18 cellular contexts compared by ENCODE assay signal in the genomic region with DNA sequence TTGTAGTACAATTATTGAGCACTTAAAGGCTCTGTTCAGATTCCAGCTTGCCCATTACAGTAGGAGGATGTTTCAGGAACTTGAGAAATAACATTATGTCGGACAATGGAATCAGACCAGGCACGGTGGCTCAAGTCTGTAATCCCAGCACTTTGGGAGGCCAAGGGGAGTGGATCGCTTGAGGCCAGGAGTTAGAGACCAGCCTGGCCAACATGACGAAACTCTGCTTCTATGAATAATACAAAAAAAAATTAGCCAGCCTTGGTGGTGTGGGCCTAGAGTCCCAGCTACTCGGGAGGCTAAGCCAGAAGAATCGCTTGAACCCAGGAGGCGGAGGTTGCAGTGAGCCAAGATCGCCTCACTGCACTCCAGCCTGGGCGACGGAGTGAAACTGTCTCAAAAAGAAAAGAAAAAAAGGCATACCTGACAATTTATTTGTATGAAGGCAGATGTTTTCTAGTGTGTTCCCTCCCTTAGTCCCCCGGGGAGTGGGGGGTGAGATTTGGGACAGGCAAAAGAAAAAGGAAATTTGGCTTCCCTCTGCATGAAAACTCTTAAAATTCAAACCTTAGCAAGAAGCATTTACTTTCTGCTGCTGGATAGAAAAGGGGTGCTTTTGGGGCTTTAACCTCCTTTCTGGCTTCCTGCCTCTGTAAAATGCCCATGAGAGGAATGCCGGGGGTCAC. TPM values are rescaled to one million over a fixed set of nuclear protein-coding genes. Genes with fewer than 3 reads are reported as not detected.
DNase-seq lines count a peak whose midpoint lies in the region; ATAC-seq, FAIRE-seq and TF ChIP-seq lines count a peak whose summit lies in the region.
"Had no signal": no experiment of that assay in that cellular context is flagged by ENCODE, and none has a peak within 500 bp of the region (broad histone marks: within the 10 kb centered on the region; RNA-seq: fewer than 3 reads in every experiment).

No MANE protein-coding gene starts in this region.

- H3K4me1 ChIP-seq in mammary epithelial cell (ENCODE audit: insufficient read depth, low read length) (peaks cover 13% of the 10 kb centered on the region), keratinocyte (ENCODE audit: control insufficient read depth, extremely low read depth, insufficient read depth, low read length) (peaks cover 32% of the 10 kb centered on the region), thoracic aorta (ENCODE audit: control insufficient read depth in 1 of 2, low read depth in 2 of 2) (peaks cover 17 to 31% of the 10 kb centered on the region in 2 donors), GM23248 (ENCODE audit: insufficient read depth) (no peaks in the 10 kb centered on the region)

- no peaks in the 10 kb centered on the region for H3K9me1 ChIP-seq in keratinocyte (ENCODE audit: control insufficient read depth, extremely low read depth, insufficient read depth, low read length)

- dilution Hi-C loops in mammary epithelial cell (cut with HindIII; ENCODE audit: low sequenced_read_pairs) (no loop called here), keratinocyte (cut with MboI; ENCODE audit: extremely low pct_ligation_motif_present, low sequenced_read_pairs) (no loop called here)

- H3K79me2 ChIP-seq in mammary epithelial cell (ENCODE audit: insufficient read depth, low read length) (no peaks in the 10 kb centered on the region), keratinocyte (ENCODE audit: control insufficient read depth, insufficient read depth, low read length) (no peaks in the 10 kb centered on the region), GM23248 (ENCODE audit: insufficient read depth) (no peaks in the 10 kb centered on the region)
- H3K79me2 ChIP-seq: parathyroid adenoma had no signal

- H3K9me3 ChIP-seq in mammary epithelial cell (replicated peaks; ENCODE audit: insufficient read depth, low read length): no peaks in the 10 kb centered on the region
- H3K9me3 ChIP-seq in keratinocyte (ENCODE audit: control insufficient read depth, low read depth, low read length): no peaks in the 10 kb centered on the region
- no peaks in the 10 kb centered on the region for H3K9me3 ChIP-seq in thoracic aorta
- no peaks in the 10 kb centered on the region for H3K9me3 ChIP-seq in GM23248 (ENCODE audit: low read depth)
- H3K9me3 ChIP-seq: tibial nerve had no signal

- ATAC-seq in thoracic aorta (ENCODE audit: insufficient number of reproducible peaks, low FRiP score, low read depth): no peak
- ATAC-seq: left colon had no signal

- H3K9me2 ChIP-seq in GM23248 (ENCODE audit: insufficient read depth): no peaks in the 10 kb centered on the region

- DNase-seq in M059J (ENCODE audit: low read depth): peak; percentile 43
- DNase-seq in mammary epithelial cell: no peak
- no peak for DNase-seq in keratinocyte (ENCODE audit: low read depth, low spot score)
- DNase-seq in thoracic aorta (ENCODE audit: low spot score): no peak
- no peak for DNase-seq in RKO (ENCODE audit: low spot score)
- DNase-seq in EL: no peak
- no peak for DNase-seq in GM23248
- DNase-seq: activated naive CD8-positive, alpha-beta T cell treated with anti-CD3 and anti-CD28 coated beads for 36 hours; activated T-cell treated with anti-CD3 and anti-CD28 coated beads, Interleukin-2, amount 50 U/mL, for 1 hour; caudate nucleus; DMS 273 treated with DMSO at 0.1 percent for 48 hours; effector CD8-positive, alpha-beta T cell; hippocampal formation; KG1; left colon; NCI-H748 treated with DMSO at 0.1 percent for 48 hours had no signal

- H3F3A ChIP-seq in GM23248 (ENCODE audit: insufficient read depth): no peaks in the 10 kb centered on the region

- H3K4me2 ChIP-seq in mammary epithelial cell (ENCODE audit: insufficient read depth, low read depth, low read length) (peak overlapping the region; percentile 6), keratinocyte (ENCODE audit: control insufficient read depth, extremely low read depth, insufficient read depth, low read depth, low read length) (peak overlapping the region; percentile 59), GM23248 (ENCODE audit: unreplicated experiment) (no peak overlapping the region)

- BruUV-seq in mammary epithelial cell (replicated peaks; lab: Mats Ljungman, UMichigan): TSS peak; percentile 42

- H3K27me3 ChIP-seq in mammary epithelial cell (ENCODE audit: insufficient read depth, low read length): no peaks in the 10 kb centered on the region
- no peaks in the 10 kb centered on the region for H3K27me3 ChIP-seq in keratinocyte (ENCODE audit: control insufficient read depth, extremely low read depth, insufficient read depth, low read length)
- no peaks in the 10 kb centered on the region for H3K27me3 ChIP-seq in thoracic aorta (replicated peaks; ENCODE audit: insufficient read depth)
- H3K27me3 ChIP-seq in GM23248 (replicated peaks; ENCODE audit: insufficient read depth): no peaks in the 10 kb centered on the region
- H3K27me3 ChIP-seq: tibial nerve had no signal

- WGBS in mammary epithelial cell (ENCODE audit: low coverage, missing lambda C conversion rate): 96% methylated on average over 11 of the region's 12 CpGs
- WGBS in GM23248 (ENCODE audit: low coverage in 1 of 2, low lambda C conversion rate in 2 of 2, missing lambda C conversion rate in 2 of 2), 2 experiments: 54 to 67% methylated on average over 12 of the region's 12 CpGs

- CTCF ChIA-PET in mammary epithelial cell (lab: Charles Lee; ENCODE audit: low non-redundant PET): interaction anchor here (0.7 kb wide), 1 partner anchor 82 kb away, joined by 4 read pairs; no protein-coding TSS in a partner anchor

- no peaks in the 10 kb centered on the region for H3K36me3 ChIP-seq in mammary epithelial cell (ENCODE audit: insufficient read depth, low read length)
- H3K36me3 ChIP-seq in keratinocyte (ENCODE audit: control insufficient read depth in 2 of 2, extremely low read depth in 1 of 2, insufficient read depth in 2 of 2, low read length in 2 of 2): no peaks in the 10 kb centered on the region
- H3K36me3 ChIP-seq in thoracic aorta: no peaks in the 10 kb centered on the region
- no peaks in the 10 kb centered on the region for H3K36me3 ChIP-seq in GM23248 (ENCODE audit: low read depth)
- H3K36me3 ChIP-seq: tibial nerve had no signal

- no peak overlapping the region for H3K9ac ChIP-seq in mammary epithelial cell (ENCODE audit: insufficient read depth, low read length)
- peak overlapping the region; percentile 53 for H3K9ac ChIP-seq in keratinocyte (ENCODE audit: control insufficient read depth, extremely low read depth, insufficient read depth, low read length)
- H3K9ac ChIP-seq in GM23248: no peak overlapping the region
- H3K9ac ChIP-seq: parathyroid adenoma had no signal

- no peak overlapping the region for H2AFZ ChIP-seq in mammary epithelial cell (ENCODE audit: low read depth, low read length)
- H2AFZ ChIP-seq in keratinocyte (ENCODE audit: control insufficient read depth, low read length): no peak overlapping the region
- no peak overlapping the region for H2AFZ ChIP-seq in GM23248
- H2AFZ ChIP-seq: parathyroid adenoma had no signal

- in situ Hi-C loops in mammary epithelial cell (cut with MboI; ENCODE audit: low sequenced_read_pairs in 2 of 2): no loop called here
- in situ Hi-C loops in GM23248 (cut with MboI): no loop called here

- no peak overlapping the region for H3K4me3 ChIP-seq in mammary epithelial cell (replicated peaks in 1 of 3; ENCODE audit: insufficient read depth in 1 of 3, low read depth in 2 of 3, low read length in 3 of 3)
- peak overlapping the region in 1 of 3 experiments; percentile 45 for H3K4me3 ChIP-seq in keratinocyte (ENCODE audit: control insufficient read depth in 2 of 3, extremely low read depth in 1 of 3, insufficient read depth in 2 of 3, low read depth in 1 of 3, low read length in 3 of 3)
- peak overlapping the region; percentile 38 for H3K4me3 ChIP-seq in thoracic aorta
- no peak overlapping the region for H3K4me3 ChIP-seq in GM23248
- H3K4me3 ChIP-seq: tibial nerve had no signal

- no peak for FAIRE-seq in keratinocyte (lab: Jason Lieb, UNC)

- intact Hi-C loops in mammary epithelial cell (cut with micrococcal nuclease): loop anchor here (2.0 kb wide), 2 partner anchors 58 to 66 kb away; no protein-coding TSS in a partner anchor

- no peak overlapping the region for H3K27ac ChIP-seq in mammary epithelial cell (ENCODE audit: insufficient read depth, low read depth, low read length)
- peak overlapping the region; percentile 84 for H3K27ac ChIP-seq in keratinocyte (ENCODE audit: control insufficient read depth, insufficient read depth, low read length)
- peak overlapping the region; percentile 71 to 81 for H3K27ac ChIP-seq in thoracic aorta
- no peak overlapping the region for H3K27ac ChIP-seq in GM23248
- H3K27ac ChIP-seq: parathyroid adenoma had no signal

- TF ChIP-seq CTCF in mammary epithelial cell (conservative IDR thresholded peaks at IDR 0.05 in 1 of 2, IDR thresholded peaks at IDR 0.05 in 1 of 2; ENCODE audit: extremely low read depth in 1 of 2, insufficient read depth in 1 of 2, low read depth in 1 of 2, low read length in 2 of 2): no peak
- TF ChIP-seq CTCF in keratinocyte (optimal IDR thresholded peaks at IDR 0.05 in 1 of 3, IDR thresholded peaks at IDR 0.05 in 1 of 3, conservative IDR thresholded peaks at IDR 0.05 in 1 of 3; ENCODE audit: extremely low read depth in 1 of 3, insufficient read depth in 2 of 3, low read length in 3 of 3): no peak
- no peak for TF ChIP-seq CTCF in thoracic aorta (IDR thresholded peaks at IDR 0.05)

- H4K20me1 ChIP-seq in mammary epithelial cell (ENCODE audit: insufficient read depth, low read length) (no peaks in the 10 kb centered on the region), keratinocyte (ENCODE audit: control insufficient read depth, extremely low read depth, insufficient read depth, low read length) (no peaks in the 10 kb centered on the region), GM23248 (ENCODE audit: insufficient read depth) (no peaks in the 10 kb centered on the region)

RNA-seq across cellular contexts. Expression of a gene that starts 13.8 kb away (rescaled TPM):
- 52.2 and 60.9 TPM in 2 replicates for total RNA-seq in M059J (2014; rRNA removed; shearing (Covaris generic))
- 10 to 100 TPM; 62.2 to 68.7 TPM for total RNA-seq in mammary epithelial cell
- polyA plus RNA-seq in mammary epithelial cell: 38.4 TPM
- polyA minus RNA-seq in mammary epithelial cell: 139 TPM
- polyA plus RNA-seq in keratinocyte: 31.5 to 49.6 TPM (median 36.0 TPM) in 3 replicates
- 15.9 TPM for polyA plus RNA-seq in keratinocyte (2011; ENCODE audit: low read depth)
- 29.6 and 38.6 TPM in 2 replicates for polyA plus RNA-seq in keratinocyte (2011; cell fraction: cytosol; rRNA removed)
- polyA plus RNA-seq in keratinocyte (2011; cell fraction: nucleus; rRNA removed): 71.9 and 86.5 TPM in 2 replicates
- 12.6 and 23.3 TPM in 2 replicates for polyA plus RNA-seq in keratinocyte (2012; ENCODE audit: low replicate concordance)
- 78.4 to 113 TPM (median 109 TPM) in 3 replicates for polyA minus RNA-seq in keratinocyte
- 35.1 TPM for polyA minus RNA-seq in keratinocyte (2011; cell fraction: cytosol; rRNA and poly(A)+ RNA removed)
- 35.3 and 77.5 TPM in 2 replicates for polyA minus RNA-seq in keratinocyte (2011; cell fraction: nucleus; rRNA and poly(A)+ RNA removed)
- 100 to 1,000 TPM; 133 to 211 TPM for total RNA-seq in thoracic aorta
- 19.0 and 31.9 TPM in 2 replicates for total RNA-seq in GM23248 (2014; rRNA removed; shearing (Covaris generic))
- polyA plus RNA-seq in GM23248 (2016; fragmentation: Nextera tagmentation; extraction: Ambion mirVana): 13.2 and 14.3 TPM in 2 replicates

Comparison
In these comparisons a context has a peak if more than half of its experiments do, and no peak if none do; other contexts are left out.
1. H3K27ac ChIP-seq: peak in keratinocyte (single experiment) and thoracic aorta (2 of 2); none in mammary epithelial cell (single experiment) and GM23248 (single experiment).